21 cellular contexts compared by ENCODE assay signal in the genomic region with DNA sequence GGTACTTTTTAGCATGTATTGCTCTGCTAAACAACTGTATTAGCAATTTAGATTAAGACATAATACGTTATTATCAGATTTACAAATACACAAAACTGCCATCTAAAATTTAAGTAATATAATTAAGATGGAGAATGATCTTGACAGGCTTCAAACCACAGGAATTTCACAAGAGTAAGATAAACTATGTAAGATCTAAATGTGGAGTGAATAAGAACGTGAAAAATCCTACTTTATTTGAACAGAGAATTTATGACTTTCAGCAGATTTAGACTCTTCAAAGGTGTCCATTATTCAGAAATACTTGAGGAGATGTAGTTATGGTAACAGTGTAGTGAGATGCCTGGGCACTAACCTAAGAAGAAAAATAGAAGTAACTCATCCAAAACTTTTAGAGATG.
DNase-seq lines count a peak whose midpoint lies in the region; ATAC-seq, FAIRE-seq and TF ChIP-seq lines count a peak whose summit lies in the region.
"Had no signal": no experiment of that assay in that cellular context is flagged by ENCODE, and none has a peak within 500 bp of the region (broad histone marks: within the 10 kb centered on the region; RNA-seq: fewer than 3 reads in every experiment).

No MANE protein-coding gene starts in this region.

- FAIRE-seq in RCC 7860 (lab: Jason Lieb, UNC) = peak; percentile 31
- FAIRE-seq: GM12892, GM18507, H54 had no signal

- peaks cover 16% of the 10 kb centered on the region for H3K36me3 Mint-ChIP-seq in endothelial cell (ENCODE audit: low read depth, unreplicated experiment)

- H3K4me3 ChIP-seq in retinal pigment epithelial cell (ENCODE audit: low read length) = no peak overlapping the region

- no peaks in the 10 kb centered on the region for H3K27me3 Mint-ChIP-seq in endothelial cell (ENCODE audit: unreplicated experiment)
- H3K27me3 Mint-ChIP-seq: B cell; CD4-positive, alpha-beta T cell had no signal

- no peak overlapping the region for H3K27ac Mint-ChIP-seq in endothelial cell (ENCODE audit: unreplicated experiment)
- H3K27ac Mint-ChIP-seq: B cell; CD4-positive, alpha-beta T cell had no signal

- peak; percentile 14 for DNase-seq in GM03348 (ENCODE audit: low spot score)
- DNase-seq in RCC 7860 (ENCODE audit: low spot score) = peak; percentile 22
- peak; percentile 45 for DNase-seq in dedifferentiated amniotic fluid mesenchymal stem cell (ENCODE audit: extremely low spot score)
- DNase-seq in retinal pigment epithelial cell (ENCODE audit: low read depth) = peak; percentile 90
- no peak for DNase-seq in foreskin melanocyte
- no peak for DNase-seq in HT-29 (ENCODE audit: low spot score)
- no peak for DNase-seq in endothelial cell (ENCODE audit: low spot score)
- DNase-seq: ACHN; CD4-positive, alpha-beta T cell; DMS153; NCI-H1092 treated with DMSO at 0.1 percent for 48 hours; NCI-H2107; NCI-H82; SIG-M5; T-helper 1 cell had no signal

- ATAC-seq in HG02642 (IDR thresholded peaks at IDR 0.05; ENCODE audit: poor library complexity, unreplicated experiment) = no peak
- ATAC-seq: SK-N-SH treated with all-trans-retinoic acid at 6 μM for 48 hours had no signal

- H3K4me3 Mint-ChIP-seq in endothelial cell (ENCODE audit: unreplicated experiment) = no peak overlapping the region
- H3K4me3 Mint-ChIP-seq: B cell; CD4-positive, alpha-beta T cell had no signal

- H3K9me3 Mint-ChIP-seq in endothelial cell (ENCODE audit: unreplicated experiment) = peaks cover 6% of the 10 kb centered on the region

- H3K4me1 Mint-ChIP-seq in endothelial cell (ENCODE audit: unreplicated experiment) = peaks cover 2% of the 10 kb centered on the region
- H3K4me1 Mint-ChIP-seq: B cell had no signal

- TF ChIP-seq CTCF in retinal pigment epithelial cell (conservative IDR thresholded peaks at IDR 0.05; ENCODE audit: low read depth, low read length) (no peak), endothelial cell (IDR thresholded peaks at IDR 0.05; ENCODE audit: unreplicated experiment) (no peak)

Comparison
In these comparisons a context has a peak if more than half of its experiments do, and no peak if none do; other contexts are left out.
1. DNase-seq: peak in GM03348 (single experiment), RCC 7860 (single experiment), dedifferentiated amniotic fluid mesenchymal stem cell (single experiment) and retinal pigment epithelial cell (single experiment); none in foreskin melanocyte (single experiment), HT-29 (single experiment) and endothelial cell (single experiment).